ENCODE assay signal across 8 cellular contexts in the genomic region with DNA sequence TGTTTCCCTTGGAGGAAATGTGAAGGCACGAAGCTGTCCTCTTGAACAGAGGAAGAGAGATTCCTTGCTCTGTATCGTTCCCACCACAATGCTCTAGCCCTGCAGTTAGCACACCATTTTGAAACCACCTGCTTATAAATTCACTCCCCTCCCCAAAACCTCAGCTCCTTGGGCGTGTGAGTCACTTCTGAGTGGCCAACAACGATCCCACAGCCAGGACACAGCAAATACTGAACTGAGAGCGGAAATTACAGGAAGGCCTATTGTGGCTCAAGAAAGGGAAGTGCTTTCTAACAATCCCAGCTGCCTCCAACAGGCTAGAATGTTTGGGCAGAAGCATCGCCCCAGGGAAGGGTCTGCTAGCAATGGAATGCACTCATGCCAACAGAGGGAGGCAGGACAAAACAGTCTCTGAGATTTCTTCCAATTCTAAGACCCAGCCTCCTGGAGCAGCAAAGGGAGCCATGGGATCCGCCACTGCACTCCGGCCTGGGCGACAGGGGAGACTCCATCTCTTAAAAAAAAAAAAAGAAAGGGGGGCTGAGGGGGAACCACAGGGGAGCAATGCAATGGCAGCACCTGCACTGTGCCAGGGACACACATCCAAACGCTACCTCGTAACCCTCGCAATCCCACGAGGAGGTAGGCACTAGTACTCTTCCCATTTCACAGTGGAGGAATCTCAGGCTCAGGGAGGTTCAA. TPM values are rescaled to one million over a fixed set of nuclear protein-coding genes. Genes with fewer than 3 reads are reported as not detected.
DNase-seq lines count a peak whose midpoint lies in the region; ATAC-seq, FAIRE-seq and TF ChIP-seq lines count a peak whose summit lies in the region.

No MANE protein-coding gene starts in this region.

- no peaks in the 10 kb centered on the region for H3K9me3 ChIP-seq in BLaER1
- H3K9me3 ChIP-seq in Karpas-422 (ENCODE audit: low read length) = no peaks in the 10 kb centered on the region
- H3K9me3 ChIP-seq in astrocyte (ENCODE audit: insufficient read depth, low read depth, low read length) = no peaks in the 10 kb centered on the region

- ATAC-seq in HG03439 (IDR thresholded peaks at IDR 0.05; ENCODE audit: unreplicated experiment) = no peak

- H3K9ac ChIP-seq in BLaER1 (peak overlapping the region; percentile 55), Karpas-422 (ENCODE audit: low read length) (0 out of 2 replicates have a peak overlapping the region, but pooled peaks have one; percentile 6), astrocyte (ENCODE audit: low read length) (no peak overlapping the region)

- H3K4me3 Mint-ChIP-seq in astrocyte (ENCODE audit: unreplicated experiment) = peak overlapping the region; percentile 43

- no peaks in the 10 kb centered on the region for H3K27me3 Mint-ChIP-seq in astrocyte (ENCODE audit: low read depth, unreplicated experiment)

- H4K20me1 ChIP-seq in BLaER1 = no peaks in the 10 kb centered on the region
- peaks cover 9% of the 10 kb centered on the region; the same call in 1 of the 2 replicates for H4K20me1 ChIP-seq in Karpas-422 (ENCODE audit: insufficient read depth, low read depth, low read length)
- no peaks in the 10 kb centered on the region for H4K20me1 ChIP-seq in astrocyte (ENCODE audit: insufficient read depth, low read length)

- H3K9me3 Mint-ChIP-seq in astrocyte (ENCODE audit: unreplicated experiment) = no peaks in the 10 kb centered on the region

- no peak for FAIRE-seq in astrocyte (lab: Jason Lieb, UNC)

- H3K4me1 Mint-ChIP-seq in astrocyte (ENCODE audit: low read depth, unreplicated experiment) = peaks cover 23% of the 10 kb centered on the region

- H3K27me3 ChIP-seq in BLaER1 (no peaks in the 10 kb centered on the region), Karpas-422 (ENCODE audit: low read length) (no peaks in the 10 kb centered on the region), astrocyte (ENCODE audit: insufficient read depth, low read length) (no peaks in the 10 kb centered on the region)

- peaks cover 62% of the 10 kb centered on the region for H3K4me1 ChIP-seq in BLaER1
- H3K4me1 ChIP-seq in Karpas-422 (ENCODE audit: low read length) = peaks cover 49% of the 10 kb centered on the region
- H3K4me1 ChIP-seq in astrocyte (ENCODE audit: insufficient read depth, low read length) = peaks cover 26% of the 10 kb centered on the region

- H3K36me3 Mint-ChIP-seq in astrocyte (ENCODE audit: low read depth, unreplicated experiment) = no peaks in the 10 kb centered on the region

- H3K4me2 ChIP-seq in BLaER1 (peak overlapping the region; percentile 88), Karpas-422 (ENCODE audit: low read depth, low read length, poor library complexity, severe bottlenecking) (peak overlapping the region; percentile 91), astrocyte (ENCODE audit: low read length) (peak overlapping the region; percentile 91)

- H3K36me3 ChIP-seq in BLaER1 = no peaks in the 10 kb centered on the region
- no peaks in the 10 kb centered on the region for H3K36me3 ChIP-seq in Karpas-422 (ENCODE audit: insufficient read depth, low read length)
- no peaks in the 10 kb centered on the region for H3K36me3 ChIP-seq in astrocyte (ENCODE audit: insufficient read depth, low read length)

- H3K9me2 ChIP-seq in Karpas-422 (replicated peaks; ENCODE audit: insufficient read depth, low read length) = no peaks in the 10 kb centered on the region

- H3K27ac ChIP-seq in BLaER1 (peak overlapping the region; percentile 81), Karpas-422 (ENCODE audit: low read length) (no peak overlapping the region), astrocyte (ENCODE audit: low read depth, low read length) (peak overlapping the region; percentile 40)

- DNase-seq in Karpas-422 = peak; percentile 57
- DNase-seq in astrocyte (ENCODE audit: low read depth) = peak; percentile 85
- peak; percentile 66 to 84 for DNase-seq in lung microvascular endothelial cell (ENCODE audit: low read depth in 2 of 2)
- no peak for DNase-seq in NCI-H187 treated with DMSO at 0.1 percent for 48 hours (lab: John Stamatoyannopoulos, UW)
- no peak for DNase-seq in SW 1271 (lab: John Stamatoyannopoulos, UW)
- DNase-seq in NCI-H2029 treated with DMSO at 0.1 percent for 48 hours (lab: John Stamatoyannopoulos, UW) = no peak

- H2AFZ ChIP-seq in Karpas-422 (ENCODE audit: low read length) = no peak overlapping the region
- H2AFZ ChIP-seq in astrocyte (ENCODE audit: low read depth, low read length) = peak overlapping the region; percentile 55

- no peak for TF ChIP-seq CTCF in astrocyte (IDR thresholded peaks at IDR 0.05; ENCODE audit: insufficient read depth, low read depth, low read length)

- H3K79me2 ChIP-seq in Karpas-422 (ENCODE audit: low read length) (peaks cover 9% of the 10 kb centered on the region; the same call in 1 of the 2 replicates), astrocyte (ENCODE audit: insufficient read depth, low read length) (no peaks in the 10 kb centered on the region)

- H3K4me3 ChIP-seq in BLaER1 (peak overlapping the region; percentile 41; the same call in 1 of the 2 replicates), Karpas-422 (ENCODE audit: low read length) (peak overlapping the region; percentile 82; the same call in 1 of the 2 replicates), astrocyte (ENCODE audit: insufficient read depth, low read depth, low read length) (no peak overlapping the region)

- H3K27ac Mint-ChIP-seq in astrocyte (ENCODE audit: unreplicated experiment) = peak overlapping the region; percentile 53

RNA-seq across cellular contexts. Expression of a gene that starts 1.9 kb away (rescaled TPM):
- 10.7 and 13.9 TPM in 2 replicates for total RNA-seq in Karpas-422 (2014; rRNA removed; shearing (Covaris generic); ENCODE audit: low replicate concordance)
- total RNA-seq in astrocyte (5.8 and 7.3 TPM in 2 replicates), lung microvascular endothelial cell (1.7 and 3.8 TPM in 2 replicates)

RNA-seq across cellular contexts. Expression of a gene that starts 2.1 kb away (rescaled TPM):
- 5.4 and 7.7 TPM in 2 replicates for total RNA-seq in Karpas-422 (2014; rRNA removed; shearing (Covaris generic); ENCODE audit: low replicate concordance)
- total RNA-seq in astrocyte (2.5 and 4.8 TPM in 2 replicates), lung microvascular endothelial cell (under 0.01 TPM in 1 of 2 replicates, not detected in the other)

RNA-seq across cellular contexts. Expression of a gene that starts 58.6 kb away (rescaled TPM):
- total RNA-seq in Karpas-422 (2014; rRNA removed; shearing (Covaris generic); ENCODE audit: low replicate concordance) = not detected in 2 replicates
- total RNA-seq in astrocyte (not detected in 2 replicates), lung microvascular endothelial cell (not detected in 2 replicates)

Comparison
In these comparisons a context has a peak if more than half of its experiments do, and no peak if none do; other contexts are left out.
1. DNase-seq: peak in Karpas-422 (single experiment), astrocyte (single experiment) and lung microvascular endothelial cell (2 of 2); none in NCI-H187 treated with DMSO at 0.1 percent for 48 hours (single experiment), SW 1271 (0 of 2) and NCI-H2029 treated with DMSO at 0.1 percent for 48 hours (single experiment).
2. Peak in every context shown above with its lines, with median percentiles within 50 percentile points of each other: H3K4me2 ChIP-seq.